9 cellular contexts compared by ENCODE assay signal in genomic region chr1:1264868-1265272, GRCh38. TPM values are rescaled to one million over a fixed set of nuclear protein-coding genes. Genes with fewer than 3 reads are reported as not detected.
DNase-seq lines count a peak whose midpoint lies in the region; ATAC-seq, FAIRE-seq and TF ChIP-seq lines count a peak whose summit lies in the region.
"Had no signal": no experiment of that assay in that cellular context is flagged by ENCODE, and none has a peak within 500 bp of the region (broad histone marks: within the 10 kb centered on the region; RNA-seq: fewer than 3 reads in every experiment).

No MANE protein-coding gene starts in this region.

- no peak for DNase-seq in CD4-positive, alpha-beta T cell
- DNase-seq in HTR-8/SVneo (ENCODE audit: insufficient read length, low spot score) (peak; percentile 89), kidney glomerular epithelial cell (lab: John Stamatoyannopoulos, UW) (peak; percentile 55), omental fat pad (ENCODE audit: low spot score) (no peak), posterior cingulate gyrus (no peak), NCI-H748 (lab: John Stamatoyannopoulos, UW; ENCODE audit: unreplicated experiment) (no peak)
- DNase-seq in activated CD4-positive, alpha-beta T cell treated with anti-CD3 and anti-CD28 coated beads, Interleukin-2, amount 10 ng/mL, durations not matched to agents 7 days and 5 days = no peak

- ATAC-seq in CD4-positive, alpha-beta T cell (ENCODE audit: poor library complexity) = peak; percentile 62
- ATAC-seq in activated T-helper 17 cell treated with anti-CD3 and anti-CD28 coated beads, Interleukin-2, amount 50 U/mL, for 72 hours (replicated peaks) = peak; percentile 24
- no peak for ATAC-seq in omental fat pad (ENCODE audit: low FRiP score)

- no peaks in the 10 kb centered on the region for H3K9me3 Mint-ChIP-seq in CD4-positive, alpha-beta T cell
- no peaks in the 10 kb centered on the region for H3K9me3 Mint-ChIP-seq in activated T-helper 17 cell treated with anti-CD3 and anti-CD28 coated beads, Interleukin-2, amount 50 U/mL, for 72 hours
- H3K9me3 Mint-ChIP-seq in activated CD4-positive, alpha-beta T cell treated with anti-CD3 and anti-CD28 coated beads, Interleukin-2, amount 10 ng/mL, durations not matched to agents 7 days and 5 days = no peaks in the 10 kb centered on the region

- H3K27ac ChIP-seq in CD4-positive, alpha-beta T cell (ENCODE audit: low read depth, low read length) = no peak overlapping the region

- TF ChIP-seq CTCF in CD4-positive, alpha-beta T cell (IDR thresholded peaks at IDR 0.05) = no peak
- no peak for TF ChIP-seq CTCF in omental fat pad (IDR thresholded peaks at IDR 0.05)

- peaks cover 14% of the 10 kb centered on the region for H3K4me1 Mint-ChIP-seq in CD4-positive, alpha-beta T cell (ENCODE audit: low read depth)
- peaks cover 10% of the 10 kb centered on the region for H3K4me1 Mint-ChIP-seq in activated T-helper 17 cell treated with anti-CD3 and anti-CD28 coated beads, Interleukin-2, amount 50 U/mL, for 72 hours
- peaks cover 13% of the 10 kb centered on the region for H3K4me1 Mint-ChIP-seq in activated CD4-positive, alpha-beta T cell treated with anti-CD3 and anti-CD28 coated beads, Interleukin-2, amount 10 ng/mL, durations not matched to agents 7 days and 5 days

- H3K27me3 Mint-ChIP-seq in CD4-positive, alpha-beta T cell = no peaks in the 10 kb centered on the region
- no peaks in the 10 kb centered on the region for H3K27me3 Mint-ChIP-seq in activated T-helper 17 cell treated with anti-CD3 and anti-CD28 coated beads, Interleukin-2, amount 50 U/mL, for 72 hours
- H3K27me3 Mint-ChIP-seq in activated CD4-positive, alpha-beta T cell treated with anti-CD3 and anti-CD28 coated beads, Interleukin-2, amount 10 ng/mL, durations not matched to agents 7 days and 5 days = no peaks in the 10 kb centered on the region

- intact Hi-C loops in CD4-positive, alpha-beta T cell (cut with DNase I, micrococcal nuclease) = no loop called here
- intact Hi-C loops in posterior cingulate gyrus (cut with DNase I) = no loop called here

- no peaks in the 10 kb centered on the region for H3K27me3 ChIP-seq in CD4-positive, alpha-beta T cell (ENCODE audit: control insufficient read depth, insufficient read depth, low read length)

- H3K9me3 ChIP-seq in CD4-positive, alpha-beta T cell (ENCODE audit: control insufficient read depth, low read length) = no peaks in the 10 kb centered on the region

- POLR2A ChIA-PET in CD4-positive, alpha-beta T cell (lab: Charles Lee) = no interaction called here
- POLR2A ChIA-PET in activated CD4-positive, alpha-beta T cell treated with anti-CD3 and anti-CD28 coated beads, Interleukin-2, amount 10 ng/mL, durations not matched to agents 7 days and 5 days (lab: Charles Lee) = no interaction called here

- H3K4me3 Mint-ChIP-seq in CD4-positive, alpha-beta T cell = peak overlapping the region; percentile 20
- H3K4me3 Mint-ChIP-seq in activated T-helper 17 cell treated with anti-CD3 and anti-CD28 coated beads, Interleukin-2, amount 50 U/mL, for 72 hours = no peak overlapping the region
- H3K4me3 Mint-ChIP-seq in activated CD4-positive, alpha-beta T cell treated with anti-CD3 and anti-CD28 coated beads, Interleukin-2, amount 10 ng/mL, durations not matched to agents 7 days and 5 days = no peak overlapping the region

- CTCF ChIA-PET in CD4-positive, alpha-beta T cell (lab: Charles Lee) = interaction anchor here (2.1 kb wide), 1 partner anchor 143 kb away, joined by 9 read pairs; no protein-coding TSS in a partner anchor
- CTCF ChIA-PET in activated CD4-positive, alpha-beta T cell treated with anti-CD3 and anti-CD28 coated beads, Interleukin-2, amount 10 ng/mL, durations not matched to agents 7 days and 5 days (lab: Charles Lee) = interaction anchor here (1.3 kb wide), 1 partner anchor 143 kb away, joined by 3 read pairs; no protein-coding TSS in a partner anchor

- no peak overlapping the region for H3K27ac Mint-ChIP-seq in CD4-positive, alpha-beta T cell
- no peak overlapping the region for H3K27ac Mint-ChIP-seq in activated T-helper 17 cell treated with anti-CD3 and anti-CD28 coated beads, Interleukin-2, amount 50 U/mL, for 72 hours
- no peak overlapping the region for H3K27ac Mint-ChIP-seq in activated CD4-positive, alpha-beta T cell treated with anti-CD3 and anti-CD28 coated beads, Interleukin-2, amount 10 ng/mL, durations not matched to agents 7 days and 5 days

- peak; percentile 98 for FAIRE-seq in HTR-8/SVneo (lab: Jason Lieb, UNC)
- FAIRE-seq: GM18507 had no signal

- peaks cover 73% of the 10 kb centered on the region for H3K36me3 Mint-ChIP-seq in CD4-positive, alpha-beta T cell (ENCODE audit: low read depth)
- peaks cover 78% of the 10 kb centered on the region for H3K36me3 Mint-ChIP-seq in activated T-helper 17 cell treated with anti-CD3 and anti-CD28 coated beads, Interleukin-2, amount 50 U/mL, for 72 hours (ENCODE audit: low read depth)
- H3K36me3 Mint-ChIP-seq in activated CD4-positive, alpha-beta T cell treated with anti-CD3 and anti-CD28 coated beads, Interleukin-2, amount 10 ng/mL, durations not matched to agents 7 days and 5 days (ENCODE audit: low read depth) = peaks cover 34% of the 10 kb centered on the region

RNA-seq across cellular contexts. Expression of gene UBE2J2, which starts 8.8 kb away (rescaled TPM):
- total RNA-seq in CD4-positive, alpha-beta T cell = 10 to 100 TPM; 41.4 to 41.5 TPM
- 10 to 100 TPM; 68.7 to 78.0 TPM for total RNA-seq in activated T-helper 17 cell treated with anti-CD3 and anti-CD28 coated beads, Interleukin-2, amount 50 U/mL, for 72 hours
- 10 to 100 TPM; 30.4 to 50.3 (median 42.9) TPM for total RNA-seq in omental fat pad
- 10 to 100 TPM; 63.4 to 63.7 TPM for total RNA-seq in activated CD4-positive, alpha-beta T cell treated with anti-CD3 and anti-CD28 coated beads, Interleukin-2, amount 10 ng/mL, durations not matched to agents 7 days and 5 days

RNA-seq across cellular contexts. Expression of gene SCNN1D, which starts 15.4 kb away (rescaled TPM):
- 10 to 100 TPM; 12.0 to 13.3 TPM for total RNA-seq in CD4-positive, alpha-beta T cell
- 1 to 10 TPM; 4.7 to 9.8 TPM for total RNA-seq in activated T-helper 17 cell treated with anti-CD3 and anti-CD28 coated beads, Interleukin-2, amount 50 U/mL, for 72 hours
- total RNA-seq in omental fat pad = 1 to 10 TPM in 3 of 4 donors, under 1 TPM in 1; 0.96 to 4.9 (median 2.7) TPM
- total RNA-seq in activated CD4-positive, alpha-beta T cell treated with anti-CD3 and anti-CD28 coated beads, Interleukin-2, amount 10 ng/mL, durations not matched to agents 7 days and 5 days = 1 to 10 TPM; 5.1 to 6.6 TPM

RNA-seq across cellular contexts. Expression of gene C1QTNF12, which starts 18.3 kb away (rescaled TPM):
- total RNA-seq in CD4-positive, alpha-beta T cell = 1 to 10 TPM; 3.4 to 4.8 TPM
- total RNA-seq in activated T-helper 17 cell treated with anti-CD3 and anti-CD28 coated beads, Interleukin-2, amount 50 U/mL, for 72 hours = 1 to 10 TPM; 1.8 to 7.5 TPM
- 1 to 10 TPM in 3 of 4 donors, not detected in 1; 1.0 to 5.2 (median 1.8) TPM for total RNA-seq in omental fat pad
- 1 to 10 TPM; 1.2 to 1.4 TPM for total RNA-seq in activated CD4-positive, alpha-beta T cell treated with anti-CD3 and anti-CD28 coated beads, Interleukin-2, amount 10 ng/mL, durations not matched to agents 7 days and 5 days

RNA-seq across cellular contexts. Expression of gene B3GALT6, which starts 32.8 kb away (rescaled TPM):
- total RNA-seq in CD4-positive, alpha-beta T cell = 1 to 10 TPM; 4.9 to 5.1 TPM
- 10 to 100 TPM; 10.9 to 16.7 TPM for total RNA-seq in activated T-helper 17 cell treated with anti-CD3 and anti-CD28 coated beads, Interleukin-2, amount 50 U/mL, for 72 hours
- 10 to 100 TPM; 14.6 to 27.1 (median 22.1) TPM for total RNA-seq in omental fat pad
- 10 to 100 TPM; 15.8 to 19.2 TPM for total RNA-seq in activated CD4-positive, alpha-beta T cell treated with anti-CD3 and anti-CD28 coated beads, Interleukin-2, amount 10 ng/mL, durations not matched to agents 7 days and 5 days

RNA-seq across cellular contexts. Expression of gene SDF4, which starts 33.1 kb away (rescaled TPM):
- 10 to 100 TPM; 66.3 to 71.0 TPM for total RNA-seq in CD4-positive, alpha-beta T cell
- 100 to 1,000 TPM; 169 to 773 TPM for total RNA-seq in activated T-helper 17 cell treated with anti-CD3 and anti-CD28 coated beads, Interleukin-2, amount 50 U/mL, for 72 hours
- 100 to 1,000 TPM in 2 of 4 donors, 10 to 100 TPM in 2; 78.3 to 122 (median 98.8) TPM for total RNA-seq in omental fat pad
- 10 to 100 TPM; 81.7 to 91.4 TPM for total RNA-seq in activated CD4-positive, alpha-beta T cell treated with anti-CD3 and anti-CD28 coated beads, Interleukin-2, amount 10 ng/mL, durations not matched to agents 7 days and 5 days

Comparison
In these comparisons a context has a peak if more than half of its experiments do, and no peak if none do; other contexts are left out.
1. DNase-seq: peak in HTR-8/SVneo (single experiment) and kidney glomerular epithelial cell (single experiment); none in CD4-positive, alpha-beta T cell (0 of 10), omental fat pad (single experiment), posterior cingulate gyrus (0 of 10), NCI-H748 (single experiment) and activated CD4-positive, alpha-beta T cell treated with anti-CD3 and anti-CD28 coated beads, Interleukin-2, amount 10 ng/mL, durations not matched to agents 7 days and 5 days (single experiment).